ENCODE assay signal across 8 cellular contexts in the genomic region with DNA sequence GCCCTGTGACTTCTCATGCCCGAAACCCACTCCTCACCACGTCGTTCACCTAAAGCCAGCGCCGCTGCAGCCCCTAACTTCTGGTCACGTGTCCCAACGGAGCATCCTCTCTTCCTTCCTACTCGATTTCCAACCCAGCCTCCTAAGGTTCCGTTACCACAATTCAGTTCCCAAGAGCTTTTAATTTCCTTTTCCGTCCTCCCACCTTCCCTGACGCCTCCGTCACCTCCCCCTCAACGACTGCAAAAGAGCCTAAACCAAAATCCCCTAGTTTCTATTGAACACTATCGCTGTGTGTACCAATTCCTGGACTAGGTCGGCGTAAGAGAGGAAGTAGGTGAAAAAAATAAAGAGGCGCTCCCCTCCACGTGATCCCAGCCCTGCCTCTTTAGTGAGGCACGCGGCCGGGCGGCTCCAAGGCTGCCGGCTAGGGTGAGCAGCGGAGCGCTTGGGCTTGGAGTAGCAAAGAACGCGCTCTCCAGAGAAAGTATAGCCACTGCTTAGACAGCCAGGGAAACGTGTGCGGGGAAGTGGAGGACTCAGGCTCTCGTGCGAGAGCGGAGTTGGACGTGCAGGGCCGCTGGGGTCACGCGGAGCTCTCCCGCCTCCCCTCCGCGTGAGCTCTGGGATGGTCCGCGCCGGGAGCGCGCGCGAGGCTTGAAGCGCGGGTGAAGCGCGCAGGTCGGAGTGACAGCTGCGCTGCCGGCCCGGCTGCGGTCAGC. TPM values are rescaled to one million over a fixed set of nuclear protein-coding genes. Genes with fewer than 3 reads are reported as not detected.
DNase-seq lines count a peak whose midpoint lies in the region; ATAC-seq and TF ChIP-seq lines count a peak whose summit lies in the region.

A gene (plus strand): TSS at position 685 of the 722 bp plus-strand sequence.
A gene (minus strand): TSS at position 82 of the 722 bp plus-strand sequence. CDS start 1,189 bp downstream, outside the sequence.

- intact Hi-C loops in IMR-90 (cut with micrococcal nuclease) = no loop called here

- H4K5ac ChIP-seq in IMR-90 (ENCODE audit: low read depth, low read length) = peak within 1 kb of the TSS; percentile 95

- TF ChIP-seq CTCF in IMR-90 (conservative IDR thresholded peaks at IDR 0.05; ENCODE audit: low read depth, low read length) = no peak

- H3K9ac ChIP-seq in IMR-90 (ENCODE audit: low read depth, low read length) = peak within 1 kb of the TSS; percentile 98

- in situ Hi-C loops in IMR-90 (cut with MboI; ENCODE audit: low sequenced_read_pairs) = loop anchor here (5.0 to 25.0 kb wide), 2 partner anchors 312 to 462 kb away; no protein-coding TSS in a partner anchor

- peak within 1 kb of the TSS; percentile 98 for H3K18ac ChIP-seq in IMR-90 (ENCODE audit: low read depth, low read length)

- H3K4ac ChIP-seq in IMR-90 (ENCODE audit: low read depth, low read length) = peak within 1 kb of the TSS; percentile 100

- H3K27me3 ChIP-seq in IMR-90 (ENCODE audit: control insufficient read depth, insufficient read depth, low read length) = no peaks in the 10 kb centered on the region
- no peaks in the 10 kb centered on the region for H3K27me3 ChIP-seq in mononuclear cell (ENCODE audit: insufficient read depth, low read length)

- 0 out of 2 replicates have a peak within 1 kb of the TSS, but pooled peaks have one; percentile 57 for H2AK5ac ChIP-seq in IMR-90 (ENCODE audit: low read depth, low read length)

- POLR2A ChIA-PET in IMR-90 (lab: Charles Lee; ENCODE audit: unreplicated experiment) = no interaction called here

- BruUV-seq in IMR-90 (replicated peaks; lab: Mats Ljungman, UMichigan) = no TSS peak

- peak within 1 kb of the TSS; percentile 98 for H2BK15ac ChIP-seq in IMR-90 (ENCODE audit: low read depth, low read length)

- peak within 1 kb of the TSS; percentile 99 for H2AFZ ChIP-seq in IMR-90 (replicated peaks; ENCODE audit: low read length, poor library complexity)

- peak; percentile 91 for ATAC-seq in GM21529 (IDR thresholded peaks at IDR 0.05; ENCODE audit: unreplicated experiment)
- peak; percentile 95 for ATAC-seq in IMR-90 (ENCODE audit: low read depth)

- H4K20me1 ChIP-seq in IMR-90 (ENCODE audit: insufficient read depth, low read length) = no peaks in the 10 kb centered on the region

- H2AK9ac ChIP-seq in IMR-90 (replicated peaks; ENCODE audit: low read depth, low read length, poor library complexity) = peak within 1 kb of the TSS; percentile 98

- 0 out of 2 replicates have a peak, but pooled peaks cover 3% of the 10 kb centered on the region for H3K36me3 ChIP-seq in IMR-90 (ENCODE audit: control insufficient read depth, insufficient read depth, low read length)

- no peaks in the 10 kb centered on the region for H3K9me1 ChIP-seq in IMR-90 (ENCODE audit: insufficient read depth, low read length)

- peak; percentile 75; the same call in 1 of the 2 replicates for TF ChIP-seq POLR2A in IMR-90 (IDR thresholded peaks at IDR 0.05; ENCODE audit: low read depth, low read length)

- H3K9me3 ChIP-seq in IMR-90 (ENCODE audit: control insufficient read depth, insufficient read depth, low read length) (no peaks in the 10 kb centered on the region), mononuclear cell (ENCODE audit: low read depth, low read length) (no peaks in the 10 kb centered on the region)

- peak within 1 kb of the TSS; percentile 99 for H2BK5ac ChIP-seq in IMR-90 (ENCODE audit: low read depth, low read length, poor library complexity, severe bottlenecking)

- H3K4me3 ChIP-seq in IMR-90 (ENCODE audit: insufficient read depth, low read depth, low read length) (peak within 1 kb of the TSS; percentile 64), mononuclear cell (ENCODE audit: low read length) (peak within 1 kb of the TSS; percentile 80)

- 0% methylated on average over 34 of the region's 55 CpGs; no CpG with 5 or more reads in 1 of the 2 experiments for WGBS in IMR-90 (ENCODE audit: extremely low coverage in 2 of 2, insufficient read length in 1 of 2), 2 experiments

- peak within 1 kb of the TSS; percentile 76 to 100 for H4K8ac ChIP-seq in IMR-90 (ENCODE audit: low read depth in 2 of 2, low read length in 2 of 2)

- CTCF ChIA-PET in IMR-90 (lab: Yijun Ruan, JAX) = interaction anchor here (0.7 to 1.5 kb wide), 4 partner anchors 114 to 284 kb away, joined by 3 to 7 read pairs (median 4); no protein-coding TSS in a partner anchor

- dilution Hi-C loops in IMR-90 (cut with HindIII; ENCODE audit: low sequenced_read_pairs, unreplicated experiment) = no loop called here

- H3K4me1 ChIP-seq in IMR-90 (ENCODE audit: control insufficient read depth, insufficient read depth, low read length) (no peaks in the 10 kb centered on the region), mononuclear cell (ENCODE audit: insufficient read depth, low read length) (peaks cover 23% of the 10 kb centered on the region)

- peak within 1 kb of the TSS; percentile 100 for H3K23ac ChIP-seq in IMR-90 (ENCODE audit: low read depth, low read length)

- DNase-seq in DMS153 (lab: John Stamatoyannopoulos, UW) = peak; percentile 61
- DNase-seq in IMR-90 = peak; percentile 86
- DNase-seq in OCI-M2 (lab: John Stamatoyannopoulos, UW; ENCODE audit: unreplicated experiment) = peak; percentile 17
- peak; percentile 71 for DNase-seq in activated T-cell treated with anti-CD3 and anti-CD28 coated beads for 4 hours
- no peak for DNase-seq in epithelial cell of prostate (ENCODE audit: low read depth, low spot score)
- DNase-seq in stimulated activated CD8-positive, alpha-beta memory T cell treated with anti-CD3 and anti-CD28 coated beads, Interleukin-4, amount 100 ng/mL, for 1 hour (ENCODE audit: low read depth in 2 of 2, low spot score in 1 of 2) = peak; percentile 52 to 66

- H3K4me2 ChIP-seq in IMR-90 (ENCODE audit: low read depth, low read length) = peak within 1 kb of the TSS; percentile 97

- peak within 1 kb of the TSS; percentile 100 for H3K56ac ChIP-seq in IMR-90 (ENCODE audit: extremely low read depth, insufficient read depth, low read length)

- H2BK20ac ChIP-seq in IMR-90 (ENCODE audit: low read depth, low read length) = peak within 1 kb of the TSS; percentile 100

- peak; percentile 9; the same call in 1 of the 2 replicates for TF ChIP-seq RAD21 in IMR-90 (IDR thresholded peaks at IDR 0.05; ENCODE audit: low read length)

- H3K79me1 ChIP-seq in IMR-90 (ENCODE audit: low read depth in 1 of 2, low read length in 2 of 2) = peaks cover 16 to 38% of the 10 kb centered on the region in 2 experiments

- H3K27ac ChIP-seq in IMR-90 (ENCODE audit: insufficient read depth, low read length) (peak within 1 kb of the TSS; percentile 96), epithelial cell of prostate (peak within 1 kb of the TSS; percentile 89)

- peak within 1 kb of the TSS; percentile 100 for H3K14ac ChIP-seq in IMR-90 (replicated peaks; ENCODE audit: low read depth, low read length)

- peak within 1 kb of the TSS; percentile 100 for H4K91ac ChIP-seq in IMR-90 (ENCODE audit: insufficient read depth, low read depth, low read length)

- H2BK120ac ChIP-seq in IMR-90 (ENCODE audit: low read depth, low read length) = peak within 1 kb of the TSS; percentile 100

TF ChIP-seq in IMR-90, 13 proteins besides CTCF, POLR2A, EP300 and RAD21:
- TF ChIP-seq MXI1 (IDR thresholded peaks at IDR 0.05; ENCODE audit: borderline replicate concordance, low read depth, low read length) (peak; percentile 94), FOS (IDR thresholded peaks at IDR 0.05; ENCODE audit: low read depth, low read length) (no peak; the same call in 1 of the 2 replicates), MAFK (IDR thresholded peaks at IDR 0.05; ENCODE audit: low read depth, low read length) (no peak), RCOR1 (IDR thresholded peaks at IDR 0.05; ENCODE audit: insufficient replicate concordance, low read length) (no peak), SMC3 (IDR thresholded peaks at IDR 0.05; ENCODE audit: low read depth, low read length) (no peak), BHLHE40 (IDR thresholded peaks at IDR 0.05; ENCODE audit: low read depth, low read length) (peak; percentile 96), CHD1 (IDR thresholded peaks at IDR 0.05; ENCODE audit: low read depth, low read length) (peak; percentile 99; the same call in 1 of the 2 replicates), NFE2L2 (IDR thresholded peaks at IDR 0.05; ENCODE audit: low read depth, low read length) (no peak), MAZ (IDR thresholded peaks at IDR 0.05; ENCODE audit: borderline replicate concordance, low read depth, low read length) (peak; percentile 39; the same call in 1 of the 2 replicates), CEBPB (IDR thresholded peaks at IDR 0.05; ENCODE audit: low read depth, low read length) (no peak), RFX5 (IDR thresholded peaks at IDR 0.05; ENCODE audit: low read depth, low read length) (no peak)
- TF ChIP-seq, protein P1, sequence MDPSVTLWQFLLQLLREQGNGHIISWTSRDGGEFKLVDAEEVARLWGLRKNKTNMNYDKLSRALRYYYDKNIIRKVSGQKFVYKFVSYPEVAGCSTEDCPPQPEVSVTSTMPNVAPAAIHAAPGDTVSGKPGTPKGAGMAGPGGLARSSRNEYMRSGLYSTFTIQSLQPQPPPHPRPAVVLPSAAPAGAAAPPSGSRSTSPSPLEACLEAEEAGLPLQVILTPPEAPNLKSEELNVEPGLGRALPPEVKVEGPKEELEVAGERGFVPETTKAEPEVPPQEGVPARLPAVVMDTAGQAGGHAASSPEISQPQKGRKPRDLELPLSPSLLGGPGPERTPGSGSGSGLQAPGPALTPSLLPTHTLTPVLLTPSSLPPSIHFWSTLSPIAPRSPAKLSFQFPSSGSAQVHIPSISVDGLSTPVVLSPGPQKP (IDR thresholded peaks at IDR 0.05; ENCODE audit: borderline replicate concordance, low read depth, low read length) = no peak
- TF ChIP-seq, protein P2, sequence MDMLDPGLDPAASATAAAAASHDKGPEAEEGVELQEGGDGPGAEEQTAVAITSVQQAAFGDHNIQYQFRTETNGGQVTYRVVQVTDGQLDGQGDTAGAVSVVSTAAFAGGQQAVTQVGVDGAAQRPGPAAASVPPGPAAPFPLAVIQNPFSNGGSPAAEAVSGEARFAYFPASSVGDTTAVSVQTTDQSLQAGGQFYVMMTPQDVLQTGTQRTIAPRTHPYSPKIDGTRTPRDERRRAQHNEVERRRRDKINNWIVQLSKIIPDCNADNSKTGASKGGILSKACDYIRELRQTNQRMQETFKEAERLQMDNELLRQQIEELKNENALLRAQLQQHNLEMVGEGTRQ (IDR thresholded peaks at IDR 0.05; ENCODE audit: low read depth, low read length) = peak; percentile 93

RNA-seq across cellular contexts. Expression of the first gene that starts in this region (rescaled TPM):
- total RNA-seq in IMR-90 (2012; rRNA removed) (1.4 and 3.6 TPM in 2 replicates), mononuclear cell (12.5 TPM)
- polyA plus RNA-seq in IMR-90 (2012; rRNA removed) = 0.90 and 2.0 TPM in 2 replicates
- polyA plus RNA-seq in IMR-90 (2012; cell fraction: cytosol; rRNA removed) = 0.32 and 0.49 TPM in 2 replicates
- polyA plus RNA-seq in IMR-90 (2012; cell fraction: nucleus; rRNA removed; ENCODE audit: low replicate concordance) = 1.2 TPM in 2 replicates

RNA-seq across cellular contexts. Expression of the second gene that starts in this region (rescaled TPM):
- total RNA-seq in IMR-90 (2012; rRNA removed) (18.3 and 23.6 TPM in 2 replicates), mononuclear cell (34.2 TPM)
- 7.4 and 10.1 TPM in 2 replicates for polyA plus RNA-seq in IMR-90 (2012; rRNA removed)
- 0.81 and 1.8 TPM in 2 replicates for polyA plus RNA-seq in IMR-90 (2012; cell fraction: cytosol; rRNA removed)
- 1.8 and 19.2 TPM in 2 replicates for polyA plus RNA-seq in IMR-90 (2012; cell fraction: nucleus; rRNA removed; ENCODE audit: low replicate concordance)
